Comparison of ENCODE assay signal across 1 cellular context in the genomic region with DNA sequence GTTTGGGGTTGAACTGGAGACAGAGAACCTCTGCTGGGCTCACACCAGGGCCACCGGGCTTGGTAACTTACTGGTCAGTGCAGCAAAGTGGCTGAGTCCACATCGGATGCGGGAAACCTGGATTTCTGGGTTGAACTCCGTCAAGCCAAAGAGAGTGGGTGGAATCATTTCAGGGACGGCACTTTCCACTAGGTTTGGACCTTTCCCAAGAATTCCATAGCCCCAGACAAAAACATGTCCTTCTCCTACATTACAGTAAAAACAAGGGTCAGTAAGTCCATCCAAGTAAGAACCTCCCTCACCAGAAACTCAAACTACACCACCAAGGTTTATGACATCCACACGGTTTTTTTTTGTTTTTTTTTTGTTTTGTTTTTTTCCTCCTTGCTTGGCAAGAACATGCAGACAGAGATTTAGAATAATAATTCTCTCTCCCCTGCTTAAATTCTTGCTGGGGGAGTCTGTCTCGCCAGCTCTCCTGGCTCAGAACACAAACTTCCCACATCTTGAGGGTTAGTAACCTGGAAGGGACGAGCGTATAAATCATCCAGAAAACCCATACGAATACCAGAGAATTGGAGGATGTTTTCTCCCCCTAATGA.
TF ChIP-seq lines count a peak whose summit lies in the region.

No MANE protein-coding gene starts in this region.

TF ChIP-seq in WTC11, 78 proteins besides CTCF, POLR2A, EP300 and RAD21 (continued from another document):
- no peak for TF ChIP-seq ZNF232 (CRISPR knock-in tag; IDR thresholded peaks at IDR 0.05)
- no peak for TF ChIP-seq PRDM15 (CRISPR knock-in tag; IDR thresholded peaks at IDR 0.05)
- no peak for TF ChIP-seq TCF7 (CRISPR knock-in tag; IDR thresholded peaks at IDR 0.05; ENCODE audit: low read depth)
